ENCODE assay signal across 1 cellular context in genomic region chrX:11367609-11368430, GRCh38.
TF ChIP-seq lines count a peak whose summit lies in the region.

No MANE protein-coding gene starts in this region.

TF ChIP-seq in K562, 482 proteins besides CTCF, POLR2A, EP300 and RAD21 (continued from another document and continues in another):
- TF ChIP-seq ATF2 (CRISPR knock-in tag; IDR thresholded peaks at IDR 0.05) (no peak), MCM3 (IDR thresholded peaks at IDR 0.05) (no peak), CBX2 (IDR thresholded peaks at IDR 0.05; ENCODE audit: insufficient read depth, low read length, poor library complexity, severe bottlenecking) (no peak), FIP1L1 (IDR thresholded peaks at IDR 0.05; ENCODE audit: low read depth, low read length, poor library complexity, severe bottlenecking) (no peak), SMAD1 (IDR thresholded peaks at IDR 0.05; ENCODE audit: low read depth, low read length, partially characterized antibody) (no peak), FOXJ3 (CRISPR knock-in tag; IDR thresholded peaks at IDR 0.05) (no peak), ZNF644 (tag; IDR thresholded peaks at IDR 0.05; ENCODE audit: low read depth) (no peak), L3MBTL2 (IDR thresholded peaks at IDR 0.05) (no peak), ZNF277 (CRISPR knock-in tag; IDR thresholded peaks at IDR 0.05; ENCODE audit: borderline replicate concordance) (no peak), CEBPG (CRISPR knock-in tag; IDR thresholded peaks at IDR 0.05) (no peak), CEBPG (tag; conservative IDR thresholded peaks at IDR 0.05 in 1 of 2, IDR thresholded peaks at IDR 0.05 in 1 of 2) (no peak), NONO (IDR thresholded peaks at IDR 0.05; ENCODE audit: low read depth in 2 of 2, low read length in 1 of 2) (no peak; a peak in 1 of 4 replicates), HDAC1 (IDR thresholded peaks at IDR 0.05) (peak in 1 of 2 experiments; percentile 84; a peak in 2 of 4 replicates), RFX7 (CRISPR knock-in tag; IDR thresholded peaks at IDR 0.05) (no peak), ZNF668 (CRISPR knock-in tag; IDR thresholded peaks at IDR 0.05) (no peak), MAX (CRISPR knock-in tag; IDR thresholded peaks at IDR 0.05) (no peak), MLLT1 (IDR thresholded peaks at IDR 0.05) (peak; percentile 51 to 57; a peak in 2 of 4 replicates), TCFL5 (CRISPR knock-in tag; conservative IDR thresholded peaks at IDR 0.05) (no peak), CREB3L1 (IDR thresholded peaks at IDR 0.05; ENCODE audit: borderline replicate concordance, low read depth) (no peak), HNRNPL (IDR thresholded peaks at IDR 0.05; ENCODE audit: low read depth, low read length) (peak; percentile 37; the same call in 1 of the 2 replicates), RREB1 (CRISPR knock-in tag; IDR thresholded peaks at IDR 0.05) (no peak), ATF1 (CRISPR knock-in tag; IDR thresholded peaks at IDR 0.05) (no peak), ATF1 (tag; IDR thresholded peaks at IDR 0.05) (peak; percentile 22; the same call in 1 of the 2 replicates), NR2F6 (CRISPR knock-in tag; IDR thresholded peaks at IDR 0.05) (no peak), MXI1 (IDR thresholded peaks at IDR 0.05; ENCODE audit: low read depth, low read length) (no peak), XRCC5 (IDR thresholded peaks at IDR 0.05; ENCODE audit: low read depth, low read length) (no peak), HMBOX1 (IDR thresholded peaks at IDR 0.05) (peak; percentile 71), ZNF212 (CRISPR knock-in tag; IDR thresholded peaks at IDR 0.05) (no peak), TAL1 (IDR thresholded peaks at IDR 0.05) (peak; percentile 94), NR1H2 (CRISPR knock-in tag; IDR thresholded peaks at IDR 0.05) (no peak), PTRF (tag; IDR thresholded peaks at IDR 0.05) (no peak), LEF1 (IDR thresholded peaks at IDR 0.05) (peak; percentile 24; the same call in 1 of the 2 replicates), ZNF695 (CRISPR knock-in tag; IDR thresholded peaks at IDR 0.05) (no peak), ETV5 (CRISPR knock-in tag; IDR thresholded peaks at IDR 0.05; ENCODE audit: low read depth) (peak; percentile 99), RBBP5 (IDR thresholded peaks at IDR 0.05; ENCODE audit: borderline replicate concordance, insufficient read depth, low read length, poor library complexity, severe bottlenecking) (peak; percentile 51), LARP7 (IDR thresholded peaks at IDR 0.05) (no peak), STAT6 (CRISPR knock-in tag; IDR thresholded peaks at IDR 0.05) (no peak), NFE2 (IDR thresholded peaks at IDR 0.05; ENCODE audit: low read depth) (peak; percentile 46), PHB2 (IDR thresholded peaks at IDR 0.05; ENCODE audit: low read depth) (peak; percentile 77), U2AF1 (optimal IDR thresholded peaks at IDR 0.05; ENCODE audit: low read depth, low read length) (no peak)
